Comparison of ENCODE assay signal across 8 cellular contexts in the genomic region with DNA sequence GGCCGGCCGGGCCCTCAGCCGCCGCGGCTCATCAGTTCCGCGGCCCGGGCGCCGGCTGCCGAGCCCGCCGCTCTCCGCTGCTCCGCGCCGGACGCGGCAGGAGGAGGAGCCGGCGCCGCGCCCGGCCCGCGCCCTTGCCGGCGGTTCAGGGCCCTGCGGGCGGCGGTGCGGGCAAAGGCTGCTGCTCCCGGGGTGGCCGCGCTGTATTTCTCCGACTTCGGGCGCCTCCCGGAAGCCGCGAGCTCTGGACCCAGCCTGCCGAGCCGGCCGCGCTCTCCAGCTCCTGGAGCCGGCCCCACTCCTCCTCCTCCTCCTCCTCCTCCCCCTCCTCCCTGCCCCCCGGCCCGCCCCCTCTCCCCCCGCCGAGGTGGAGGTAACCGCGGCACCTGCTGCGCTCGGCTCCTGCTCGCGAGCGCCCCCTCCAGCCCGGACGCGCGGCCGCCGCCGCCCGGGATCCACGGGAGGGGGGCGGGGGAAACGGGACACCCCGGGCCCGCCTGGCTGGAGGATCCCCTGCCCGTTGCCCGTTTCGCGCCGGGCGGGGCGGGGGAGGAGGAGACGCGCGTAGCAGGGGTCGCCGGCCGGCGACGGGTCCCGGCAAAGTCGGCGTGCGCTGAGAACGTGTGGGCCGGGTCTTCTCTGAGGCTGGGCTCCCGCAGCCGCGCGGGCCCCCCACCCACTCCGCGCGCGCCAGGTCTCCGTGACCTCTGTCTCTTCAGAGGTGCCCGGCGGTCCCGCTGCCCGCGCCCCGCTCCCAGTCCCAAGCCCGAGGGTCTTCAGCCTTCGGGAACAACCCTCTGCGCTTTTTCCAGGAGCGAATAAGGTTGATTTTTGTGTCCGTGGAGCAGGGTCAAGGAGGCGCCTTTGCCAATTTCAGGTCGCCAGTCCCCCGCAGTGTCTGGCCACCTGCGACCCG. TPM values are rescaled to one million over a fixed set of nuclear protein-coding genes. Genes with fewer than 3 reads are reported as not detected.
DNase-seq lines count a peak whose midpoint lies in the region; ATAC-seq, FAIRE-seq and TF ChIP-seq lines count a peak whose summit lies in the region.

A gene with protein sequence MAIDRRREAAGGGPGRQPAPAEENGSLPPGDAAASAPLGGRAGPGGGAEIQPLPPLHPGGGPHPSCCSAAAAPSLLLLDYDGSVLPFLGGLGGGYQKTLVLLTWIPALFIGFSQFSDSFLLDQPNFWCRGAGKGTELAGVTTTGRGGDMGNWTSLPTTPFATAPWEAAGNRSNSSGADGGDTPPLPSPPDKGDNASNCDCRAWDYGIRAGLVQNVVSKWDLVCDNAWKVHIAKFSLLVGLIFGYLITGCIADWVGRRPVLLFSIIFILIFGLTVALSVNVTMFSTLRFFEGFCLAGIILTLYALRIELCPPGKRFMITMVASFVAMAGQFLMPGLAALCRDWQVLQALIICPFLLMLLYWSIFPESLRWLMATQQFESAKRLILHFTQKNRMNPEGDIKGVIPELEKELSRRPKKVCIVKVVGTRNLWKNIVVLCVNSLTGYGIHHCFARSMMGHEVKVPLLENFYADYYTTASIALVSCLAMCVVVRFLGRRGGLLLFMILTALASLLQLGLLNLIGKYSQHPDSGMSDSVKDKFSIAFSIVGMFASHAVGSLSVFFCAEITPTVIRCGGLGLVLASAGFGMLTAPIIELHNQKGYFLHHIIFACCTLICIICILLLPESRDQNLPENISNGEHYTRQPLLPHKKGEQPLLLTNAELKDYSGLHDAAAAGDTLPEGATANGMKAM (minus strand): TSS at position 257 of the 916 bp plus-strand sequence. CDS start 491 bp downstream, outside the sequence.

- 1% methylated on average over 46 to 115 of the region's 116 CpGs for WGBS in esophagus, 2 donors

- H3K27ac ChIP-seq in esophagus (ENCODE audit: low read depth in 2 of 2, low read length in 1 of 2) (peak within 1 kb of the TSS; percentile 70 to 86), muscle layer of duodenum (ENCODE audit: low read length) (no peak within 1 kb of the TSS)

- POLR2A ChIA-PET in HEK293T (lab: Yijun Ruan, JAX): interaction anchor here (0.6 to 1.0 kb wide), 2 partner anchors 14 to 16 kb away, joined by 3 to 4 read pairs; no protein-coding TSS in a partner anchor

- no peak for ATAC-seq in GM19023 (IDR thresholded peaks at IDR 0.05; ENCODE audit: unreplicated experiment)

- H3K27me3 ChIP-seq in esophagus (ENCODE audit: control insufficient read depth in 1 of 2, insufficient read depth in 2 of 2, low read length in 2 of 2) (no peaks in the 10 kb centered on the region), muscle layer of duodenum (ENCODE audit: low read depth, low read length) (peaks cover 8% of the 10 kb centered on the region)

- DNase-seq in D721Med (ENCODE audit: insufficient read length, low spot score) (peak; percentile 78), HEK293T (ENCODE audit: extremely low spot score) (peak; percentile 88), NCI-H82 treated with DMSO at 0.1 percent for 48 hours (lab: John Stamatoyannopoulos, UW; ENCODE audit: unreplicated experiment) (peak; percentile 36), activated T-cell treated with anti-CD3 and anti-CD28 coated beads for 24 hours (ENCODE audit: low read depth) (peak; percentile 62)
- peak; percentile 38 for DNase-seq in stimulated activated CD8-positive, alpha-beta memory T cell treated with anti-CD3 and anti-CD28 coated beads, Interleukin-7, amount 100 ng/mL, for 24 hours (ENCODE audit: low read depth)

- FAIRE-seq in D721Med (lab: Jason Lieb, UNC): no peak

- H3K4me3 ChIP-seq in esophagus (ENCODE audit: low read depth in 1 of 2, low read length in 2 of 2) (peak within 1 kb of the TSS; percentile 80 to 87), muscle layer of duodenum (ENCODE audit: low read depth in 1 of 2, low read length in 2 of 2) (peak within 1 kb of the TSS; percentile 60 to 84)

- H3K4me1 ChIP-seq in esophagus (ENCODE audit: control insufficient read depth in 2 of 2, insufficient read depth in 2 of 2, low read length in 1 of 2): peaks cover 3 to 9% of the 10 kb centered on the region in 2 donors
- peaks cover 7 to 30% of the 10 kb centered on the region in 2 donors for H3K4me1 ChIP-seq in muscle layer of duodenum (ENCODE audit: control insufficient read depth in 1 of 2, insufficient read depth in 2 of 2, low read length in 2 of 2)

- no peaks in the 10 kb centered on the region for H3K36me3 ChIP-seq in esophagus (ENCODE audit: control insufficient read depth in 2 of 2, insufficient read depth in 2 of 2, low read length in 1 of 2)
- no peaks in the 10 kb centered on the region for H3K36me3 ChIP-seq in muscle layer of duodenum (ENCODE audit: control insufficient read depth in 1 of 2, insufficient read depth in 2 of 2, low read length in 2 of 2)

- TF ChIP-seq CTCF in D721Med (IDR thresholded peaks at IDR 0.05; ENCODE audit: insufficient read depth, missing control alignments): peak; percentile 46

- CTCF ChIA-PET in HEK293T (lab: Yijun Ruan, JAX): interaction anchor here (0.8 to 0.9 kb wide), 2 partner anchors 14 to 35 kb away, joined by 3 read pairs; no protein-coding TSS in a partner anchor

- H3K9me3 ChIP-seq in esophagus (ENCODE audit: control insufficient read depth in 2 of 2, insufficient read depth in 1 of 2, low read depth in 1 of 2, low read length in 1 of 2) (no peaks in the 10 kb centered on the region), muscle layer of duodenum (ENCODE audit: control insufficient read depth in 1 of 2, low read length in 2 of 2) (no peaks in the 10 kb centered on the region)

TF ChIP-seq in HEK293T, 16 proteins besides CTCF, POLR2A, EP300 and RAD21:
- TF ChIP-seq FOXK2 (IDR thresholded peaks at IDR 0.05) (no peak), NFRKB (IDR thresholded peaks at IDR 0.05) (no peak), BHLHE40 (IDR thresholded peaks at IDR 0.05; ENCODE audit: borderline replicate concordance) (no peak)

RNA-seq across cellular contexts. Expression of the gene that starts here (rescaled TPM):
- 10 to 100 TPM; 12.5 to 15.4 TPM for polyA plus RNA-seq in esophagus

Comparison
In these comparisons a context has a peak if more than half of its experiments do, and no peak if none do; other contexts are left out.
1. DNase-seq: peak in every context shown above with its lines; median percentile 88 in HEK293T; 78 in D721Med; 62 in activated T-cell treated with anti-CD3 and anti-CD28 coated beads for 24 hours; 38 in stimulated activated CD8-positive, alpha-beta memory T cell treated with anti-CD3 and anti-CD28 coated beads, Interleukin-7, amount 100 ng/mL, for 24 hours; 36 in NCI-H82 treated with DMSO at 0.1 percent for 48 hours.